ENCODE assay signal across 14 cellular contexts in the genomic region with DNA sequence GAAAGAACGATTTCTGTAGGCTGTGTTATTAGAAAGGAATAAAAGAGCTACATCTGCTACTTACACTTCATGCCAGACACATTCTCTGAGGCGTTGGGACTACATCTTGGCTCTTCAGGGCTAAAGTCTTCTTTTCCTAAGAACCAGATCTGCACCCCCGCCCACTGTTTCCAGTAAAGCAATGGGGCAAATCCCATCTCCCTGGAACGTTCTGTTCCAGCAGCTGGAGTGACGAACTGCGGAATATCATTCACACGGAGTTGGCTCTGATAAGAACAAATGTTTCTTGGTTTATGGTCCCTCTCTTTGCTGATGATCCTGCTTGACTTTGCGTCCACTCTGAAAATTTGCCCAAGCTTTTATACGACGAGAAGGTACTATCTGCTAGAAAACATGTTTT. TPM values are rescaled to one million over a fixed set of nuclear protein-coding genes. Genes with fewer than 3 reads are reported as not detected.
DNase-seq lines count a peak whose midpoint lies in the region; TF ChIP-seq lines count a peak whose summit lies in the region.
"Had no signal": no experiment of that assay in that cellular context is flagged by ENCODE, and none has a peak within 500 bp of the region (broad histone marks: within the 10 kb centered on the region; RNA-seq: fewer than 3 reads in every experiment).

No MANE protein-coding gene starts in this region.

- intact Hi-C loops in lower leg skin (cut with DNase I; ENCODE audit: low total_unique reads): no loop called here

- H3K27me3 Mint-ChIP-seq in type B pancreatic cell: no peaks in the 10 kb centered on the region

- no peak overlapping the region for H3K4me3 Mint-ChIP-seq in type B pancreatic cell
- H3K4me3 Mint-ChIP-seq: CD4-positive, CD25-positive, alpha-beta regulatory T cell; naive thymus-derived CD4-positive, alpha-beta T cell had no signal

- peak overlapping the region; percentile 78 for H2AFZ ChIP-seq in smooth muscle cell (ENCODE audit: low read depth)

- no peak for TF ChIP-seq POLR2A in lower leg skin (IDR thresholded peaks at IDR 0.05)

- no peaks in the 10 kb centered on the region for H3K79me2 ChIP-seq in smooth muscle cell (ENCODE audit: low read depth)

- H3K9ac ChIP-seq in smooth muscle cell (ENCODE audit: low read depth): peak overlapping the region; percentile 34

- no peaks in the 10 kb centered on the region for H4K20me1 ChIP-seq in smooth muscle cell (ENCODE audit: low read depth)

- H3K9me3 Mint-ChIP-seq in type B pancreatic cell: peaks cover 6% of the 10 kb centered on the region
- H3K9me3 Mint-ChIP-seq: CD4-positive, CD25-positive, alpha-beta regulatory T cell; naive thymus-derived CD4-positive, alpha-beta T cell had no signal

- peak overlapping the region; percentile 80 for H3K4me2 ChIP-seq in smooth muscle cell

- no peaks in the 10 kb centered on the region for H3K9me3 ChIP-seq in smooth muscle cell (replicated peaks; ENCODE audit: low read depth)

- H3K27ac ChIP-seq in smooth muscle cell (ENCODE audit: low read depth): peak overlapping the region; percentile 71

- H3K36me3 Mint-ChIP-seq in type B pancreatic cell: no peaks in the 10 kb centered on the region
- H3K36me3 Mint-ChIP-seq: CD4-positive, CD25-positive, alpha-beta regulatory T cell; naive thymus-derived CD4-positive, alpha-beta T cell had no signal

- TF ChIP-seq CTCF in fibroblast of the aortic adventitia (IDR thresholded peaks at IDR 0.05; ENCODE audit: insufficient read depth, low read length): no peak
- no peak for TF ChIP-seq CTCF in lower leg skin (IDR thresholded peaks at IDR 0.05)
- no peak for TF ChIP-seq CTCF in smooth muscle cell (IDR thresholded peaks at IDR 0.05; ENCODE audit: borderline replicate concordance, insufficient read depth, poor library complexity, severe bottlenecking)
- TF ChIP-seq CTCF in type B pancreatic cell (conservative IDR thresholded peaks at IDR 0.05): no peak

- no peak overlapping the region for H3K27ac Mint-ChIP-seq in type B pancreatic cell
- H3K27ac Mint-ChIP-seq: CD4-positive, CD25-positive, alpha-beta regulatory T cell; naive thymus-derived CD4-positive, alpha-beta T cell had no signal

- H3K4me1 Mint-ChIP-seq in type B pancreatic cell (ENCODE audit: unreplicated experiment): no peaks in the 10 kb centered on the region

- H3K4me3 ChIP-seq in fibroblast of the aortic adventitia (ENCODE audit: low read depth, low read length) (no peak overlapping the region), lower leg skin (ENCODE audit: low read depth, poor library complexity, severe bottlenecking) (no peak overlapping the region), smooth muscle cell (peak overlapping the region; percentile 32)

- H3K36me3 ChIP-seq in smooth muscle cell (ENCODE audit: low read depth): no peaks in the 10 kb centered on the region

- 70 to 71% methylated on average over 10 of the region's 10 CpGs for WGBS in lower leg skin, 2 donors
- whole genome bisulfite sequencing in smooth muscle cell (ENCODE audit: low lambda C conversion rate): 19% methylated on average over 10 of the region's 10 CpGs

- H3K4me1 ChIP-seq in smooth muscle cell (ENCODE audit: low read depth): no peaks in the 10 kb centered on the region

- DNase-seq in amniotic epithelial cell (ENCODE audit: low read depth) (peak; percentile 86), fibroblast of the aortic adventitia (ENCODE audit: low read depth) (peak; percentile 50), lower leg skin (ENCODE audit: low spot score in 2 of 2) (peak; percentile 81 to 91), smooth muscle cell (lab: John Stamatoyannopoulos, UW; ENCODE audit: unreplicated experiment) (no peak), GM03348 (ENCODE audit: low spot score) (no peak), amygdala (lab: John Stamatoyannopoulos, UW) (no peak), SW 1271 (lab: John Stamatoyannopoulos, UW) (no peak), type B pancreatic cell (ENCODE audit: extremely low spot score, unreplicated experiment) (no peak)
- DNase-seq: activated CD4-positive, alpha-beta T cell treated with anti-CD3 and anti-CD28 coated beads for 48 hours; activated naive CD4-positive, alpha-beta T cell; CD4-positive, CD25-positive, alpha-beta regulatory T cell; naive thymus-derived CD4-positive, alpha-beta T cell; NCI-H1105 treated with DMSO at 0.1 percent for 48 hours; stimulated activated CD4-positive, alpha-beta T cell treated with anti-CD3 and anti-CD28 coated beads, Interleukin-4, amount 100 ng/mL, for 4 hours had no signal

- H3F3A ChIP-seq in smooth muscle cell (ENCODE audit: low read depth): no peaks in the 10 kb centered on the region

- H3K27me3 ChIP-seq in smooth muscle cell (ENCODE audit: low read depth): no peaks in the 10 kb centered on the region

RNA-seq across cellular contexts. Expression of a gene that starts 27.0 kb away (rescaled TPM):
- total RNA-seq in fibroblast of the aortic adventitia (ENCODE audit: low replicate concordance) (6.0 and 7.4 TPM in 2 replicates), lower leg skin (10 to 100 TPM; 11.4 to 16.1 (median 13.9) TPM), smooth muscle cell (2.2 and 6.3 TPM in 2 replicates), type B pancreatic cell (ENCODE audit: low replicate concordance) (1.8 and 7.3 TPM in 2 replicates)
- 3.1 and 4.3 TPM in 2 replicates for polyA plus RNA-seq in smooth muscle cell

Comparison
In these comparisons a context has a peak if more than half of its experiments do, and no peak if none do; other contexts are left out.
1. DNase-seq: peak in amniotic epithelial cell (single experiment), fibroblast of the aortic adventitia (single experiment) and lower leg skin (2 of 2); none in smooth muscle cell (single experiment), GM03348 (single experiment), amygdala (0 of 56), SW 1271 (0 of 2) and type B pancreatic cell (single experiment).